Comparison of ENCODE assay signal across 11 cellular contexts in genomic region chr4:98778206-98778605, GRCh38.
DNase-seq lines count a peak whose midpoint lies in the region; ATAC-seq and TF ChIP-seq lines count a peak whose summit lies in the region.
"Had no signal": no experiment of that assay in that cellular context is flagged by ENCODE, and none has a peak within 500 bp of the region (broad histone marks: within the 10 kb centered on the region; RNA-seq: fewer than 3 reads in every experiment).

No MANE protein-coding gene starts in this region.

- peaks cover 3% of the 10 kb centered on the region for H3K27me3 Mint-ChIP-seq in activated T-helper 17 cell treated with anti-CD3 and anti-CD28 coated beads, Interleukin-2, amount 50 U/mL, for 72 hours
- no peaks in the 10 kb centered on the region for H3K27me3 Mint-ChIP-seq in chondrocyte (ENCODE audit: low read depth)

- ATAC-seq in activated T-helper 17 cell treated with anti-CD3 and anti-CD28 coated beads, Interleukin-2, amount 50 U/mL, for 72 hours (replicated peaks), result peak; percentile 79
- ATAC-seq: T-helper 17 cell had no signal

- H3K9me3 Mint-ChIP-seq in activated T-helper 17 cell treated with anti-CD3 and anti-CD28 coated beads, Interleukin-2, amount 50 U/mL, for 72 hours, result no peaks in the 10 kb centered on the region
- no peaks in the 10 kb centered on the region for H3K9me3 Mint-ChIP-seq in chondrocyte (ENCODE audit: low read depth)

- H3K4me3 ChIP-seq in HEK293 (ENCODE audit: low read depth, low read length) (no peak overlapping the region), fibroblast of the aortic adventitia (ENCODE audit: low read depth, low read length) (no peak overlapping the region)
- H3K4me3 ChIP-seq: tibial artery had no signal

- no peaks in the 10 kb centered on the region for H3K9me3 ChIP-seq in HEK293 (ENCODE audit: control insufficient read depth, insufficient read depth, low read depth, low read length)
- H3K9me3 ChIP-seq: tibial artery had no signal

- CTCF ChIA-PET in HEK293 (lab: Yijun Ruan, JAX), result no interaction called here

- H3K36me3 ChIP-seq in HEK293 (ENCODE audit: control insufficient read depth in 2 of 2, insufficient read depth in 1 of 2, low read length in 2 of 2), result no peaks in the 10 kb centered on the region
- H3K36me3 ChIP-seq: tibial artery had no signal

- H3K27ac ChIP-seq in HEK293 (ENCODE audit: extremely low read depth, low read depth, low read length), result no peak overlapping the region
- H3K27ac ChIP-seq: tibial artery had no signal

- H3K36me3 Mint-ChIP-seq in activated T-helper 17 cell treated with anti-CD3 and anti-CD28 coated beads, Interleukin-2, amount 50 U/mL, for 72 hours (ENCODE audit: low read depth), result no peaks in the 10 kb centered on the region
- no peaks in the 10 kb centered on the region for H3K36me3 Mint-ChIP-seq in chondrocyte (ENCODE audit: low read depth)

- no peak overlapping the region for H3K27ac Mint-ChIP-seq in activated T-helper 17 cell treated with anti-CD3 and anti-CD28 coated beads, Interleukin-2, amount 50 U/mL, for 72 hours
- H3K27ac Mint-ChIP-seq in chondrocyte (ENCODE audit: unreplicated experiment), result no peak overlapping the region
- H3K27ac Mint-ChIP-seq: T-helper 17 cell had no signal

- POLR2A ChIA-PET in HEK293 (lab: Yijun Ruan, JAX), result no interaction called here

- no peaks in the 10 kb centered on the region for H3K4me1 ChIP-seq in HEK293 (ENCODE audit: control insufficient read depth, insufficient read depth, low read length)
- H3K4me1 ChIP-seq: tibial artery had no signal

- H3K4me3 Mint-ChIP-seq in activated T-helper 17 cell treated with anti-CD3 and anti-CD28 coated beads, Interleukin-2, amount 50 U/mL, for 72 hours, result no peak overlapping the region
- no peak overlapping the region for H3K4me3 Mint-ChIP-seq in chondrocyte (ENCODE audit: unreplicated experiment)
- H3K4me3 Mint-ChIP-seq: T-helper 17 cell had no signal

- DNase-seq in fibroblast of the aortic adventitia (ENCODE audit: low read depth), result peak; percentile 57
- DNase-seq in smooth muscle cell of the brain vasculature (ENCODE audit: low read depth, low spot score), result peak; percentile 39
- DNase-seq in chondrocyte (ENCODE audit: low spot score), result no peak
- DNase-seq in NCI-H128 (lab: John Stamatoyannopoulos, UW; ENCODE audit: unreplicated experiment), result no peak
- DNase-seq in GM20000 (ENCODE audit: low spot score), result no peak
- DNase-seq: foreskin melanocyte, MV-4-11, T-helper 17 cell, tibial artery had no signal

- no peaks in the 10 kb centered on the region for H3K4me1 Mint-ChIP-seq in activated T-helper 17 cell treated with anti-CD3 and anti-CD28 coated beads, Interleukin-2, amount 50 U/mL, for 72 hours
- peaks cover 13% of the 10 kb centered on the region for H3K4me1 Mint-ChIP-seq in chondrocyte (ENCODE audit: low read depth)
- H3K4me1 Mint-ChIP-seq: T-helper 17 cell had no signal

- no peak for TF ChIP-seq CTCF in HEK293 (tag by site-specific recombination; IDR thresholded peaks at IDR 0.05)
- TF ChIP-seq CTCF in fibroblast of the aortic adventitia (IDR thresholded peaks at IDR 0.05; ENCODE audit: insufficient read depth, low read length), result no peak
- TF ChIP-seq CTCF in chondrocyte (IDR thresholded peaks at IDR 0.05), result no peak
- TF ChIP-seq CTCF in GM20000 (IDR thresholded peaks at IDR 0.05; ENCODE audit: extremely low read depth, missing control alignments), result no peak

TF ChIP-seq in HEK293, 187 proteins besides CTCF, POLR2A, EP300 and RAD21:
- TF ChIP-seq ZNF830 (tag by site-specific recombination; IDR thresholded peaks at IDR 0.05; ENCODE audit: low read depth) (no peak), SCRT2 (tag by site-specific recombination; IDR thresholded peaks at IDR 0.05) (peak; percentile 75)

Comparison
In these comparisons a context has a peak if more than half of its experiments do, and no peak if none do; other contexts are left out.
1. DNase-seq: peak in fibroblast of the aortic adventitia (single experiment) and smooth muscle cell of the brain vasculature (single experiment); none in chondrocyte (single experiment), NCI-H128 (single experiment) and GM20000 (single experiment).